ENCODE assay signal across 10 cellular contexts in the genomic region with DNA sequence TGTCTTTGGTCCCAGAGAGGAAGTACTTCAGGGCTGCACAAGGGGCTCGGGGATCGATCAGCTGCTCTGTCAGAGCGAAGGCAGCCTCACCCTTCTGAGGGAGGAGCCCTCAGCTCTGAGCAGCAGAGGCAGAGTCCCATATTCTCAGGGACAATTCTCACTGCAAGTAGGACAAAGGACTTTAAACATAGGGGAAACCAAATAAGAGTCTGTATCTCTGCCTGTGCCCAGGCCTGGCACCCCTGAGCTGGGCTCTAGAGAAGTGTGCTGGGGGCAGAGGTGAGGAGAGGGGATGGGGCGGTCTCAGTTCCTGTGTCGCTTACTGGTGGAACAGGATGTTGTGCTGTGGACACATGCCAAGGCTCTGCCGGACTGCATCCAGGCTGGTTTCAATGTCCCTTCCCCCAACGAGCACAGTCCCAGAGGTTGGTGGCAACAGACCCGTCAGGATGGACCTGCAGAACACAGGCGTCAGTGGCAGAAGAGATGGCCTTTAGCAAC.
A peak's percentile ranks its signal among the peaks of the same experiment; 100 is the strongest.
DNase-seq lines count a peak whose midpoint lies in the region; ATAC-seq, FAIRE-seq and TF ChIP-seq lines count a peak whose summit lies in the region.
"Had no signal": no experiment of that assay in that cellular context is flagged by ENCODE, and none has a peak within 500 bp of the region (broad histone marks: within the 10 kb centered on the region; RNA-seq: fewer than 3 reads in every experiment).

No MANE protein-coding gene starts in this region.

- WGBS in H1 (ENCODE audit: extremely low coverage in 1 of 2, insufficient coverage in 1 of 2, insufficient read length in 1 of 2, insufficient replicate concordance in 2 of 2, low coverage in 1 of 2, low lambda C conversion rate in 2 of 2, missing lambda C conversion rate in 1 of 2), 2 experiments = 89% methylated on average over 9 of the region's 9 CpGs; no CpG with 5 or more reads in 1 of the 2 experiments

- H2AFZ ChIP-seq in ACC112 (ENCODE audit: low read length, unreplicated experiment) (peak overlapping the region; percentile 76), H1 (ENCODE audit: low read length) (no peak overlapping the region; the same call in 1 of the 2 replicates)

- no peak for TF ChIP-seq EP300 in H1 (IDR thresholded peaks at IDR 0.05; ENCODE audit: borderline replicate concordance in 1 of 2, low read depth in 2 of 2, low read length in 2 of 2)

- no peak overlapping the region for H2BK5ac ChIP-seq in H1 (ENCODE audit: low read depth, low read length)

- no peak overlapping the region for H2AK5ac ChIP-seq in H1 (ENCODE audit: low read depth, low read length)

- H3K4me1 ChIP-seq in ACC112 (ENCODE audit: control insufficient read depth, insufficient read depth, low read length, unreplicated experiment) = peaks cover 19% of the 10 kb centered on the region
- H3K4me1 ChIP-seq in H1 (replicated peaks in 1 of 4; ENCODE audit: control insufficient read depth in 3 of 4, insufficient read depth in 4 of 4, low read length in 3 of 4) = peaks cover 0 to 7% (median 5%) of the 10 kb centered on the region in 4 experiments; a peak in 5 of 7 replicates

- H3K27me3 ChIP-seq in ACC112 (ENCODE audit: insufficient read depth, low read length) (no peaks in the 10 kb centered on the region), H1 (replicated peaks in 1 of 4; ENCODE audit: control insufficient read depth in 3 of 4, extremely low read depth in 1 of 4, insufficient read depth in 3 of 4, low read length in 3 of 4) (no peaks in the 10 kb centered on the region)
- H3K27me3 ChIP-seq: ascending aorta had no signal

- ATAC-seq in GM18873 (IDR thresholded peaks at IDR 0.05; ENCODE audit: low FRiP score, unreplicated experiment) = no peak
- ATAC-seq in HG03520 (IDR thresholded peaks at IDR 0.05; ENCODE audit: unreplicated experiment) = no peak

- TF ChIP-seq RAD21 in H1 (IDR thresholded peaks at IDR 0.05 in 1 of 2, conservative IDR thresholded peaks at IDR 0.05 in 1 of 2; ENCODE audit: low read depth in 2 of 2, low read length in 2 of 2) = no peak

- H3K79me1 ChIP-seq in H1 (ENCODE audit: low read depth, low read length) = no peaks in the 10 kb centered on the region

- no peak overlapping the region for H2BK12ac ChIP-seq in H1 (ENCODE audit: low read depth, low read length)

- no peak overlapping the region for H3K23ac ChIP-seq in H1 (ENCODE audit: insufficient read length)

- no peak overlapping the region for H3K56ac ChIP-seq in H1 (replicated peaks; ENCODE audit: insufficient read length, low read depth, low read length)

- H3K14ac ChIP-seq in H1 (ENCODE audit: insufficient read length) = no peak overlapping the region

- H3K79me2 ChIP-seq in ACC112 (ENCODE audit: control insufficient read depth, insufficient read depth, low read length, unreplicated experiment) (no peaks in the 10 kb centered on the region), H1 (ENCODE audit: control insufficient read depth in 1 of 2, insufficient read depth in 2 of 2, low read length in 2 of 2) (no peaks in the 10 kb centered on the region)

- H3K23me2 ChIP-seq in H1 (ENCODE audit: low read depth, low read length) = no peaks in the 10 kb centered on the region

- H3K4ac ChIP-seq in H1 (replicated peaks; ENCODE audit: insufficient read length, low read depth, low read length) = no peak overlapping the region

- H3K36me3 ChIP-seq in ACC112 (ENCODE audit: insufficient read depth, low read length) = no peaks in the 10 kb centered on the region
- H3K36me3 ChIP-seq in H1 (ENCODE audit: control insufficient read depth in 2 of 4, insufficient read depth in 4 of 4, low read length in 3 of 4) = no peaks in the 10 kb centered on the region
- H3K36me3 ChIP-seq: ascending aorta had no signal

- no peak overlapping the region for H4K91ac ChIP-seq in H1 (replicated peaks; ENCODE audit: insufficient read length, low read length)

- no peak for TF ChIP-seq POLR2A in H1 (IDR thresholded peaks at IDR 0.05; ENCODE audit: control extremely low read depth in 1 of 2, low read depth in 2 of 2, low read length in 2 of 2)

- H2BK20ac ChIP-seq in H1 (ENCODE audit: low read length) = no peak overlapping the region

- H4K8ac ChIP-seq in H1 (ENCODE audit: extremely low read depth, insufficient read depth, low read length) = no peak overlapping the region

- no peak overlapping the region for H3K27ac ChIP-seq in ACC112 (ENCODE audit: low read depth, low read length)
- no peak overlapping the region for H3K27ac ChIP-seq in H1 (ENCODE audit: low read depth, low read length)

- no peak overlapping the region for H4K5ac ChIP-seq in H1 (ENCODE audit: insufficient read length, low read depth, low read length)

- POLR2A ChIA-PET in H1 (lab: Charles Lee; ENCODE audit: partially characterized antibody) = interaction anchor here (0.5 to 1.5 kb wide), 3 partner anchors 11 to 303 kb away, joined by 3 to 4 read pairs (median 3); no protein-coding TSS in a partner anchor

- H4K20me1 ChIP-seq in H1 (replicated peaks in 1 of 2; ENCODE audit: control insufficient read depth in 1 of 2, insufficient read depth in 2 of 2, low read length in 2 of 2) = no peaks in the 10 kb centered on the region

- no peak overlapping the region for H3K4me3 ChIP-seq in ACC112 (ENCODE audit: low read depth, low read length)
- no peak overlapping the region for H3K4me3 ChIP-seq in H1 (ENCODE audit: extremely low read depth in 1 of 4, insufficient read depth in 2 of 4, low read depth in 3 of 4, low read length in 4 of 4)
- H3K4me3 ChIP-seq: ascending aorta had no signal

- H3K4me2 ChIP-seq in H1 (ENCODE audit: insufficient read depth in 1 of 2, low read depth in 2 of 2, low read length in 2 of 2) = no peak overlapping the region

- H3K9ac ChIP-seq in H1 (replicated peaks in 1 of 4; ENCODE audit: extremely low read depth in 1 of 4, low read depth in 3 of 4, low read length in 3 of 4) = no peak overlapping the region

- no peaks in the 10 kb centered on the region for H3K9me3 ChIP-seq in H1 (ENCODE audit: insufficient read depth in 2 of 2, low read depth in 1 of 2, low read length in 1 of 2)
- H3K9me3 ChIP-seq: ascending aorta had no signal

- peak overlapping the region; percentile 75; the same call in 1 of the 2 replicates for H2BK15ac ChIP-seq in H1 (ENCODE audit: low read length)

- CTCF ChIA-PET in H1 (lab: Charles Lee; ENCODE audit: partially characterized antibody) = interaction anchor here (0.5 to 38.0 kb wide), 10 partner anchors 15 to 334 kb away, joined by 3 to 807 read pairs (median 8); a partner anchor contains a TSS

- TF ChIP-seq CTCF in H1 (IDR thresholded peaks at IDR 0.05; ENCODE audit: control extremely low read depth in 1 of 3, insufficient read depth in 1 of 3, low read depth in 1 of 3, low read length in 3 of 3) = no peak

- peak; percentile 31 for DNase-seq in NCI-H69 (lab: John Stamatoyannopoulos, UW)
- DNase-seq in H1 (ENCODE audit: low read depth in 1 of 2, low spot score in 2 of 2) = no peak
- peak; percentile 85 for DNase-seq in mucosa of gallbladder (ENCODE audit: low spot score)
- DNase-seq in activated CD4-positive, CD25-positive, alpha-beta regulatory T cell (lab: John Stamatoyannopoulos, UW) = no peak
- no peak for DNase-seq in NCI-H748 (lab: John Stamatoyannopoulos, UW; ENCODE audit: unreplicated experiment)
- DNase-seq: stimulated activated CD4-positive, alpha-beta T cell treated with anti-CD3 and anti-CD28 coated beads, Interleukin-2, amount 100 ng/mL, for 24 hours had no signal

- H3K18ac ChIP-seq in H1 (ENCODE audit: extremely low read depth, low read length) = no peak overlapping the region

- H2BK120ac ChIP-seq in H1 (replicated peaks; ENCODE audit: low read depth, low read length) = no peak overlapping the region

- FAIRE-seq in H1 (lab: Jason Lieb, UNC) = no peak

TF ChIP-seq in H1, 55 proteins besides CTCF, POLR2A, EP300 and RAD21:
- TF ChIP-seq SP2 (IDR thresholded peaks at IDR 0.05; ENCODE audit: low read length) (no peak), JUN (IDR thresholded peaks at IDR 0.05; ENCODE audit: low read depth, low read length) (no peak), CHD2 (IDR thresholded peaks at IDR 0.05; ENCODE audit: low read length) (no peak), SAP30 (IDR thresholded peaks at IDR 0.05; ENCODE audit: insufficient read depth, insufficient replicate concordance, low read length) (no peak), TAF1 (IDR thresholded peaks at IDR 0.05; ENCODE audit: low read depth, low read length) (no peak), ASH2L (IDR thresholded peaks at IDR 0.05; ENCODE audit: low read length) (no peak), TBP (IDR thresholded peaks at IDR 0.05; ENCODE audit: low read depth, low read length) (no peak), FOSL1 (IDR thresholded peaks at IDR 0.05; ENCODE audit: insufficient read depth, low read depth, low read length) (no peak), EZH2 (IDR thresholded peaks at IDR 0.05; ENCODE audit: low read depth, low read length, severe bottlenecking) (no peak), TAF7 (optimal IDR thresholded peaks at IDR 0.05; ENCODE audit: borderline replicate concordance, low read depth, low read length) (no peak), SP1 (IDR thresholded peaks at IDR 0.05; ENCODE audit: low read depth, low read length) (no peak), ZNF274 (IDR thresholded peaks at IDR 0.05; ENCODE audit: borderline replicate concordance, extremely low read depth, low read length) (no peak)
- TF ChIP-seq, protein P1, sequence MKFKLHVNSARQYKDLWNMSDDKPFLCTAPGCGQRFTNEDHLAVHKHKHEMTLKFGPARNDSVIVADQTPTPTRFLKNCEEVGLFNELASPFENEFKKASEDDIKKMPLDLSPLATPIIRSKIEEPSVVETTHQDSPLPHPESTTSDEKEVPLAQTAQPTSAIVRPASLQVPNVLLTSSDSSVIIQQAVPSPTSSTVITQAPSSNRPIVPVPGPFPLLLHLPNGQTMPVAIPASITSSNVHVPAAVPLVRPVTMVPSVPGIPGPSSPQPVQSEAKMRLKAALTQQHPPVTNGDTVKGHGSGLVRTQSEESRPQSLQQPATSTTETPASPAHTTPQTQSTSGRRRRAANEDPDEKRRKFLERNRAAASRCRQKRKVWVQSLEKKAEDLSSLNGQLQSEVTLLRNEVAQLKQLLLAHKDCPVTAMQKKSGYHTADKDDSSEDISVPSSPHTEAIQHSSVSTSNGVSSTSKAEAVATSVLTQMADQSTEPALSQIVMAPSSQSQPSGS (IDR thresholded peaks at IDR 0.05; ENCODE audit: low read length) = no peak

Comparison
In these comparisons a context has a peak if more than half of its experiments do, and no peak if none do; other contexts are left out.
1. DNase-seq: peak in NCI-H69 (single experiment) and mucosa of gallbladder (single experiment); none in H1 (0 of 2), activated CD4-positive, CD25-positive, alpha-beta regulatory T cell (0 of 4) and NCI-H748 (single experiment).